ENCODE assay signal across 16 cellular contexts in the genomic region with DNA sequence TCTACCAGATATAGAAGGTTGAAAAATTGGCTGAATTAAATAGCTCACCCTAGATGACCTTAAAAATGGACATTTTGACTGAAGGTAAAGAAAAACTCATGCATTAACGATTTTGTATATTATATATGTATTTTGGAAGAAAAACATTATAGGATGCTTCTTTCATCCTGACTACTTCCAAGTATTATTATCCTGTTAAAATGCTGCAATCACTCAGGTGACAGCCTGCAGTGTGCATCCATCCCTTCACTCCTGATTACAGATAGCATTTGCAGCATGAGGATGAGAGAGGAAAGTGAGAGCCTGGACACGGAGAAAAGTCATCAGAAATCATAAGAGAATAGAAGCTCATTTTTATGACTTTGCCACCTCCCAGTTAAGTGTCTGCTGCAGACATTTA.
A peak's percentile ranks its signal among the peaks of the same experiment; 100 is the strongest.
DNase-seq lines count a peak whose midpoint lies in the region; TF ChIP-seq lines count a peak whose summit lies in the region.
"Had no signal": no experiment of that assay in that cellular context is flagged by ENCODE, and none has a peak within 500 bp of the region (broad histone marks: within the 10 kb centered on the region; RNA-seq: fewer than 3 reads in every experiment).

No MANE protein-coding gene starts in this region.

- H3F3A ChIP-seq in SU-DHL-6 (ENCODE audit: insufficient read depth) = no peaks in the 10 kb centered on the region

- 0 out of 2 replicates have a peak, but pooled peaks cover 5% of the 10 kb centered on the region for H3K9me3 ChIP-seq in SU-DHL-6 (ENCODE audit: insufficient read depth, low read length)
- H3K9me3 ChIP-seq: A549, Caco-2 had no signal

- H3K79me2 ChIP-seq in SU-DHL-6 (ENCODE audit: insufficient read depth, low read length) = no peaks in the 10 kb centered on the region

- H3K9ac ChIP-seq in SU-DHL-6 (ENCODE audit: low read length) = no peak overlapping the region
- H3K9ac ChIP-seq: BLaER1 treated with 17β-estradiol and CSF1 and Interleukin-3, amounts not matched to agents 10 nM and 100 nM had no signal

- DNase-seq in NCI-H82 (lab: John Stamatoyannopoulos, UW) (peak; percentile 44), NCI-H82 treated with DMSO at 0.1 percent for 48 hours (lab: John Stamatoyannopoulos, UW; ENCODE audit: unreplicated experiment) (no peak), retina (peak; percentile 5), NCI-H526 treated with DMSO at 0.1 percent for 48 hours (lab: John Stamatoyannopoulos, UW) (no peak)
- DNase-seq: AML-193; Caco-2; Calu3; CD4-positive, alpha-beta T cell; CD8-positive, alpha-beta T cell; DMS79 treated with DMSO at 0.1 percent for 48 hours; GF-D8 had no signal

- H4K20me1 ChIP-seq in SU-DHL-6 (ENCODE audit: low read depth, low read length) = no peaks in the 10 kb centered on the region
- H4K20me1 ChIP-seq: BLaER1 treated with 17β-estradiol and CSF1 and Interleukin-3, amounts not matched to agents 10 nM and 100 nM had no signal

- H3K4me3 ChIP-seq in SU-DHL-6 (ENCODE audit: insufficient read depth, low read length, poor library complexity, severe bottlenecking) = no peak overlapping the region
- H3K4me3 ChIP-seq: A549; BLaER1 treated with 17β-estradiol and CSF1 and Interleukin-3, amounts not matched to agents 10 nM and 100 nM had no signal

- no peaks in the 10 kb centered on the region for H3K27me3 ChIP-seq in SU-DHL-6 (ENCODE audit: low read length)
- H3K27me3 ChIP-seq: BLaER1 treated with 17β-estradiol and CSF1 and Interleukin-3, amounts not matched to agents 10 nM and 100 nM had no signal

- no peaks in the 10 kb centered on the region for H3K36me3 ChIP-seq in SU-DHL-6 (ENCODE audit: low read length)
- H3K36me3 ChIP-seq: BLaER1 treated with 17β-estradiol and CSF1 and Interleukin-3, amounts not matched to agents 10 nM and 100 nM had no signal

- TF ChIP-seq CTCF in SU-DHL-6 (IDR thresholded peaks at IDR 0.05; ENCODE audit: insufficient read depth, low read length, poor library complexity, severe bottlenecking) = no peak

- H3K9me2 ChIP-seq in SU-DHL-6 (replicated peaks; ENCODE audit: insufficient read depth, low read length) = no peaks in the 10 kb centered on the region

- no peak overlapping the region for H3K4me2 ChIP-seq in SU-DHL-6 (ENCODE audit: low read depth, low read length, poor library complexity, severe bottlenecking)
- H3K4me2 ChIP-seq: A549; BLaER1 treated with 17β-estradiol and CSF1 and Interleukin-3, amounts not matched to agents 10 nM and 100 nM had no signal

- no peak overlapping the region for H3K27ac ChIP-seq in SU-DHL-6 (ENCODE audit: low read depth, low read length)
- H3K27ac ChIP-seq: 22Rv1; A549; BLaER1 treated with 17β-estradiol and CSF1 and Interleukin-3, amounts not matched to agents 10 nM and 100 nM; C4-2B had no signal

- peak overlapping the region; percentile 3 for H2AFZ ChIP-seq in SU-DHL-6 (ENCODE audit: low read depth, low read length, severe bottlenecking)

Comparison
In these comparisons a context has a peak if more than half of its experiments do, and no peak if none do; other contexts are left out.
1. DNase-seq: peak in NCI-H82 (single experiment) and retina (single experiment); none in NCI-H82 treated with DMSO at 0.1 percent for 48 hours (single experiment) and NCI-H526 treated with DMSO at 0.1 percent for 48 hours (single experiment).